In the genomic region with DNA sequence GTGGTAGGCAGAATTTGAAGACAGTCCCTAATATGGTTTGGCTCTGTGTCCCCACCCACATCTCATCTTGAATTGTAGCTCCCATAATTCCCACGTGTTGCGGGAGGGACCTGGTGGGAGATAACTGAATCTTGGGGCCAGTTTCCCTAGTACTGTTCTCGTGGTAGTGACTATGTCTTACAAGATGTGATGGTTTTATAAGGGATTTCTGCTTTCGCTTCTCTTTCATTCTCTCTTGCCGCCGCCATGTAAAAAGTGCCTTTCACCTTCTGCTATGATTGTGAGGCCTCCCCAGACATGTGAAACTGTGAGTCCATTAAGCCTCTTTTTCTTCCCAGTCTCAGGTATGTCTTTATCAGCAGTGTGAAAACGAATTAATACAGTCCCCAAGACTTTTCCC, we compare ENCODE assay signal across 34 cellular contexts.
"Had no signal": no experiment of that assay in that cellular context is flagged by ENCODE, and none has a peak within 500 bp of the region (broad histone marks: within the 10 kb centered on the region; RNA-seq: fewer than 3 reads in every experiment).

No MANE protein-coding gene starts in this region.

- H3K4me1 ChIP-seq: breast epithelium had no signal

- H3K27me3 ChIP-seq: adrenal gland, body of pancreas, brain microvascular endothelial cell, breast epithelium had no signal

- H3K9me3 Mint-ChIP-seq: activated naive CD4-positive, alpha-beta T cell treated with anti-CD3 and anti-CD28 coated beads for 36 hours had no signal

- H3K27ac Mint-ChIP-seq: activated B cell treated with CpG ODN at 0.5 μM for 24 hours; activated CD4-positive, alpha-beta memory T cell treated with anti-CD3 and anti-CD28 coated beads for 36 hours; activated CD4-positive, alpha-beta T cell treated with anti-CD3 and anti-CD28 coated beads, Interleukin-2, amount 10 ng/mL, durations not matched to agents 24 days and 14 days; activated CD8-positive, alpha-beta T cell treated with anti-CD3 and anti-CD28 coated beads for 36 hours; activated naive CD4-positive, alpha-beta T cell treated with anti-CD3 and anti-CD28 coated beads for 36 hours; activated naive CD4-positive, alpha-beta T cell treated with anti-CD3 and anti-CD28 coated beads, Interleukin-2, amount 50 U/mL, for 72 hours; activated naive CD8-positive, alpha-beta T cell treated with anti-CD3 and anti-CD28 coated beads for 36 hours; T-helper 1 cell treated with Interleukin-12 subunit alpha and Interleukin-12 subunit beta and Interleukin-4 antibody, amounts not matched to agents 30 μg/mL and 1 μg/mL, for 36 hours; T-helper 2 cell treated with Interferon-gamma antibody and Interleukin-4, amounts not matched to agents 5 μg/mL and 100 μg/mL, for 36 hours had no signal

- H3K27ac ChIP-seq: adrenal gland, body of pancreas, brain microvascular endothelial cell, breast epithelium, VCaP had no signal

- H3K36me3 Mint-ChIP-seq: activated CD4-positive, alpha-beta memory T cell treated with anti-CD3 and anti-CD28 coated beads for 36 hours; activated naive CD4-positive, alpha-beta T cell treated with anti-CD3 and anti-CD28 coated beads, Interleukin-2, amount 50 U/mL, for 72 hours; activated naive CD8-positive, alpha-beta T cell treated with anti-CD3 and anti-CD28 coated beads for 36 hours had no signal

- ATAC-seq: activated CD8-positive, alpha-beta T cell treated with anti-CD3 and anti-CD28 coated beads for 36 hours; activated naive CD4-positive, alpha-beta T cell treated with anti-CD3 and anti-CD28 coated beads, Interleukin-2, amount 50 U/mL, for 72 hours; body of pancreas had no signal

- H3K9me3 ChIP-seq: adrenal gland, body of pancreas, breast epithelium had no signal

- H3K4me3 Mint-ChIP-seq: activated B cell treated with CpG ODN at 0.5 μM for 24 hours; activated CD4-positive, alpha-beta memory T cell treated with anti-CD3 and anti-CD28 coated beads for 36 hours; activated CD4-positive, alpha-beta T cell treated with anti-CD3 and anti-CD28 coated beads, Interleukin-2, amount 10 ng/mL, durations not matched to agents 24 days and 14 days; activated CD8-positive, alpha-beta T cell treated with anti-CD3 and anti-CD28 coated beads for 36 hours; activated naive CD4-positive, alpha-beta T cell treated with anti-CD3 and anti-CD28 coated beads for 36 hours; activated naive CD8-positive, alpha-beta T cell treated with anti-CD3 and anti-CD28 coated beads for 36 hours; T-helper 1 cell treated with Interleukin-12 subunit alpha and Interleukin-12 subunit beta and Interleukin-4 antibody, amounts not matched to agents 30 μg/mL and 1 μg/mL, for 36 hours; T-helper 2 cell treated with Interferon-gamma antibody and Interleukin-4, amounts not matched to agents 5 μg/mL and 100 μg/mL, for 36 hours had no signal

- H3K4me1 Mint-ChIP-seq: activated B cell treated with CpG ODN at 0.5 μM for 24 hours; activated CD4-positive, alpha-beta T cell treated with anti-CD3 and anti-CD28 coated beads, Interleukin-2, amount 10 ng/mL, durations not matched to agents 24 days and 14 days; activated naive CD8-positive, alpha-beta T cell treated with anti-CD3 and anti-CD28 coated beads for 36 hours had no signal

- H3K27me3 Mint-ChIP-seq: activated B cell treated with CpG ODN at 0.5 μM for 24 hours; activated CD4-positive, alpha-beta memory T cell treated with anti-CD3 and anti-CD28 coated beads for 36 hours; activated CD4-positive, alpha-beta T cell treated with anti-CD3 and anti-CD28 coated beads, Interleukin-2, amount 10 ng/mL, durations not matched to agents 24 days and 14 days; activated CD8-positive, alpha-beta T cell treated with anti-CD3 and anti-CD28 coated beads for 36 hours had no signal

- FAIRE-seq: astrocyte, TTC549 had no signal

- DNase-seq: activated B cell treated with CpG ODN at 0.5 μM for 24 hours; activated CD4-positive, alpha-beta memory T cell treated with anti-CD3 and anti-CD28 coated beads for 36 hours; activated CD4-positive, alpha-beta T cell treated with anti-CD3 and anti-CD28 coated beads for 4 hours; activated CD4-positive, alpha-beta T cell treated with anti-CD3 and anti-CD28 coated beads, Interleukin-2, amount 10 ng/mL, durations not matched to agents 24 days and 14 days; activated CD4-positive, alpha-beta T cell treated with anti-CD3 and anti-CD28 coated beads, Interleukin-2, amount 50 U/mL, for 1 hour; activated CD4-positive, alpha-beta T cell treated with anti-CD3 and anti-CD28 coated beads, Interleukin-2, amount 50 U/mL, for 4 hours; activated CD4-positive, CD25-positive, alpha-beta regulatory T cell treated with anti-CD3 and anti-CD28 coated beads, Interleukin-2, amount 50 U/mL, for 72 hours; activated CD8-positive, alpha-beta memory T cell treated with anti-CD3 and anti-CD28 coated beads, Interleukin-2, amount 50 U/mL, for 4 hours; activated CD8-positive, alpha-beta T cell treated with anti-CD3 and anti-CD28 coated beads for 36 hours; activated effector memory CD4-positive, alpha-beta T cell treated with anti-CD3 and anti-CD28 coated beads, Interleukin-2, amount 50 U/mL, for 16 hours; activated gamma-delta T cell treated with Interleukin-2 at 50 U/mL for 16 hours; activated naive CD4-positive, alpha-beta T cell; activated naive CD4-positive, alpha-beta T cell treated with anti-CD3 and anti-CD28 coated beads for 36 hours; activated naive CD4-positive, alpha-beta T cell treated with anti-CD3 and anti-CD28 coated beads, Interleukin-2, amount 50 U/mL, for 16 hours; activated naive CD8-positive, alpha-beta T cell treated with anti-CD3 and anti-CD28 coated beads for 36 hours; activated T-cell treated with anti-CD3 and anti-CD28 coated beads for 4 hours; activated T-cell treated with anti-CD3 and anti-CD28 coated beads, Interleukin-2, amount 50 U/mL, for 1 hour; activated T-cell treated with anti-CD3 and anti-CD28 coated beads, Interleukin-2, amount 50 U/mL, for 48 hours; adrenal gland; amniotic stem cell; aorta; body of pancreas; brain microvascular endothelial cell; central memory CD4-positive, alpha-beta T cell; T-helper 1 cell; T-helper 2 cell; T-helper 9 cell had no signal

- H3K4me3 ChIP-seq: adrenal gland, body of pancreas, breast epithelium had no signal

- H3K36me3 ChIP-seq: adrenal gland, brain microvascular endothelial cell, breast epithelium had no signal
